ENCODE assay signal across 27 cellular contexts in genomic region chr3:117669761-117670160, GRCh38.
"Had no signal": no experiment of that assay in that cellular context is flagged by ENCODE, and none has a peak within 500 bp of the region (broad histone marks: within the 10 kb centered on the region; RNA-seq: fewer than 3 reads in every experiment).

No MANE protein-coding gene starts in this region.

- H3K9me3 ChIP-seq: upper lobe of left lung, vagina had no signal

- ATAC-seq: activated CD8-positive, alpha-beta T cell treated with anti-CD3 and anti-CD28 coated beads for 36 hours; activated naive CD8-positive, alpha-beta T cell treated with anti-CD3 and anti-CD28 coated beads, Interleukin-2, amount 50 U/mL, for 24 hours; activated T-cell treated with anti-CD3 and anti-CD28 coated beads, Interleukin-2, amount 50 U/mL, for 4 hours; activated T-helper 17 cell treated with anti-CD3 and anti-CD28 coated beads, Interleukin-2, amount 50 U/mL, for 72 hours; esophagus mucosa; left colon; naive thymus-derived CD4-positive, alpha-beta T cell; sciatic nerve had no signal

- FAIRE-seq: endothelial cell of umbilical vein, kidney had no signal

- H3K4me3 ChIP-seq: skin epidermis, upper lobe of left lung, vagina had no signal

- H3K36me3 ChIP-seq: upper lobe of left lung, vagina had no signal

- H3K27me3 ChIP-seq: upper lobe of left lung, vagina had no signal

- H3K27ac ChIP-seq: skin epidermis, upper lobe of left lung, vagina had no signal

- DNase-seq: activated B cell treated with CpG ODN at 0.5 μM for 24 hours; activated CD4-positive, alpha-beta T cell treated with anti-CD3 and anti-CD28 coated beads, Interleukin-2, amount 50 U/mL, for 1 hour; activated CD8-positive, alpha-beta T cell treated with anti-CD3 and anti-CD28 coated beads for 36 hours; activated gamma-delta T cell treated with Interleukin-2 at 50 U/mL for 16 hours; activated naive CD4-positive, alpha-beta T cell treated with anti-CD3 and anti-CD28 coated beads, Interleukin-2, amount 50 U/mL, for 16 hours; activated naive CD8-positive, alpha-beta T cell treated with anti-CD3 and anti-CD28 coated beads, Interleukin-2, amount 50 U/mL, for 24 hours; activated T-cell treated with anti-CD3 and anti-CD28 coated beads, Interleukin-2, amount 50 U/mL, for 4 hours; amygdala; caudate nucleus; cortex of kidney; foreskin fibroblast; head of caudate nucleus; hypothalamus; immature natural killer cell; kidney; left colon; midbrain; naive thymus-derived CD4-positive, alpha-beta T cell; stimulated activated CD4-positive, alpha-beta T cell treated with anti-CD3 and anti-CD28 coated beads, Interleukin-12 subunit alpha, Interleukin-12 subunit beta, amount 100 ng/mL, for 4 hours; stimulated activated CD4-positive, alpha-beta T cell treated with anti-CD3 and anti-CD28 coated beads, Interleukin-4, amount 100 ng/mL, for 1 hour; upper lobe of left lung had no signal
